ENCODE assay signal across 12 cellular contexts in the genomic region with DNA sequence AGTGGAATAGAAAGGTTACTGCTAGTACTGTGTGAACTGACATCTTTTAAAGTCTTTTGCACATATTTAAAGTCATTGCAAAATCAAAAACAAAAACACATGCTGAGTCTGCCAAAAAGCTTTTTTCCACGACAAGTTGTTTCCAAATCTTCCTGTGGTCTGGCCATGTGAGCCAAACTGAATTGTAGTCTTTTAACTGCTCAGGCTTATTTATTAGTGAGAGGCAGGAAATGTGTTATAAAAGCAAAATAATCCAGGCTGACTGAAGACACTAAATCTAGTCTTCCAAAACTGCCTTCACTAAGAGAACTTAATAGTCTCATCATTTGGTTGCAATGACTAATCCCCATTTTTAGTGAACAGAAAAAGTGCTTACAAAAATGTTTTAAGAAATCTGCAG. TPM values are rescaled to one million over a fixed set of nuclear protein-coding genes. Genes with fewer than 3 reads are reported as not detected.
DNase-seq lines count a peak whose midpoint lies in the region; ATAC-seq and TF ChIP-seq lines count a peak whose summit lies in the region.
"Had no signal": no experiment of that assay in that cellular context is flagged by ENCODE, and none has a peak within 500 bp of the region (broad histone marks: within the 10 kb centered on the region; RNA-seq: fewer than 3 reads in every experiment).

No MANE protein-coding gene starts in this region.

- no peak overlapping the region for H3K4me2 ChIP-seq in neuronal stem cell (ENCODE audit: insufficient read depth, low read length, poor library complexity, severe bottlenecking)

- H3K36me3 ChIP-seq in ascending aorta (no peaks in the 10 kb centered on the region), right lobe of liver (no peaks in the 10 kb centered on the region), neuronal stem cell (replicated peaks in 1 of 2; ENCODE audit: control insufficient read depth in 2 of 2, insufficient read depth in 2 of 2, low read length in 2 of 2) (peaks cover 0 to 59% of the 10 kb centered on the region in 2 donors)

- no peak overlapping the region for H3K14ac ChIP-seq in neuronal stem cell (ENCODE audit: low read length)

- peaks cover 42% of the 10 kb centered on the region for H3K36me3 Mint-ChIP-seq in activated naive CD4-positive, alpha-beta T cell treated with anti-CD3 and anti-CD28 coated beads, Interleukin-2, amount 10 ng/mL, durations not matched to agents 7 days and 5 days
- peaks cover 6% of the 10 kb centered on the region for H3K36me3 Mint-ChIP-seq in type B pancreatic cell

- H3K9me3 ChIP-seq in ascending aorta (no peaks in the 10 kb centered on the region), right lobe of liver (no peaks in the 10 kb centered on the region), neuronal stem cell (replicated peaks in 1 of 2; ENCODE audit: control insufficient read depth in 2 of 2, insufficient read depth in 1 of 2, low read depth in 1 of 2, low read length in 2 of 2) (no peaks in the 10 kb centered on the region)

- H3K27ac ChIP-seq in ascending aorta (peak overlapping the region; percentile 18 to 37), right lobe of liver (peak overlapping the region in 2 of 3 donors; percentile 82 to 99), neuronal stem cell (replicated peaks; ENCODE audit: low read length) (no peak overlapping the region)

- H2BK15ac ChIP-seq in neuronal stem cell (ENCODE audit: low read length) = no peak overlapping the region

- CTCF ChIA-PET in activated naive CD4-positive, alpha-beta T cell treated with anti-CD3 and anti-CD28 coated beads, Interleukin-2, amount 10 ng/mL, durations not matched to agents 7 days and 5 days (lab: Charles Lee) = interaction anchor here (6.0 kb wide), 1 partner anchor 7 kb away, joined by 31 read pairs; no protein-coding TSS in a partner anchor

- intact Hi-C loops in ascending aorta (cut with DNase I) (no loop called here), right lobe of liver (cut with DNase I) (loop anchor here in 1 of 2 donors (10.0 kb wide), 1 partner anchor 132 kb away; no protein-coding TSS in a partner anchor)

- H3K9me3 Mint-ChIP-seq in activated naive CD4-positive, alpha-beta T cell treated with anti-CD3 and anti-CD28 coated beads, Interleukin-2, amount 10 ng/mL, durations not matched to agents 7 days and 5 days = no peaks in the 10 kb centered on the region
- no peaks in the 10 kb centered on the region for H3K9me3 Mint-ChIP-seq in type B pancreatic cell

- no peak overlapping the region for H3K27ac Mint-ChIP-seq in activated naive CD4-positive, alpha-beta T cell treated with anti-CD3 and anti-CD28 coated beads, Interleukin-2, amount 10 ng/mL, durations not matched to agents 7 days and 5 days
- no peak overlapping the region for H3K27ac Mint-ChIP-seq in type B pancreatic cell

- no peak overlapping the region for H2BK120ac ChIP-seq in neuronal stem cell (ENCODE audit: low read depth, low read length)

- no peak overlapping the region for H3K9ac ChIP-seq in neuronal stem cell (ENCODE audit: low read depth, low read length, poor library complexity)

- H3K4me1 Mint-ChIP-seq in activated naive CD4-positive, alpha-beta T cell treated with anti-CD3 and anti-CD28 coated beads, Interleukin-2, amount 10 ng/mL, durations not matched to agents 7 days and 5 days = peaks cover 60% of the 10 kb centered on the region
- H3K4me1 Mint-ChIP-seq in type B pancreatic cell (ENCODE audit: unreplicated experiment) = peaks cover 40% of the 10 kb centered on the region

- peak; percentile 19 for TF ChIP-seq POLR2A in right lobe of liver (IDR thresholded peaks at IDR 0.05)

- in situ Hi-C loops in GM13977 (cut with MboI; ENCODE audit: low pct_unique_long_range_greater_than_20kb, low sequenced_read_pairs, unreplicated experiment) = no loop called here

- no peak overlapping the region for H4K8ac ChIP-seq in neuronal stem cell (ENCODE audit: low read depth, low read length)

- 4% methylated on average over 1 of the region's 1 CpG for WGBS in right lobe of liver (ENCODE audit: insufficient coverage, low coverage, low lambda C conversion rate, missing lambda C conversion rate)
- no CpG with 5 or more reads among the region's 1 CpG for WGBS in neuronal stem cell (ENCODE audit: extremely low coverage in 2 of 2, insufficient read length in 2 of 2, insufficient replicate concordance in 1 of 2), 2 donors

- no peak for TF ChIP-seq CTCF in ascending aorta (IDR thresholded peaks at IDR 0.05)
- TF ChIP-seq CTCF in right lobe of liver (IDR thresholded peaks at IDR 0.05) = no peak
- TF ChIP-seq CTCF in type B pancreatic cell (conservative IDR thresholded peaks at IDR 0.05) = no peak
- no peak for TF ChIP-seq CTCF in GM13977 (IDR thresholded peaks at IDR 0.05; ENCODE audit: extremely low read depth, insufficient read depth, missing control alignments)

- peak overlapping the region; percentile 87 for H3K4me3 Mint-ChIP-seq in activated naive CD4-positive, alpha-beta T cell treated with anti-CD3 and anti-CD28 coated beads, Interleukin-2, amount 10 ng/mL, durations not matched to agents 7 days and 5 days
- peak overlapping the region; percentile 1 for H3K4me3 Mint-ChIP-seq in type B pancreatic cell

- DNase-seq in activated naive CD4-positive, alpha-beta T cell treated with anti-CD3 and anti-CD28 coated beads, Interleukin-2, amount 10 ng/mL, durations not matched to agents 7 days and 5 days = no peak
- DNase-seq in activated naive CD4-positive, alpha-beta T cell treated with anti-CD3 and anti-CD28 coated beads, Interleukin-2, amount 50 U/mL, for 16 hours = no peak
- DNase-seq in ascending aorta (ENCODE audit: low spot score in 2 of 2) (no peak), right lobe of liver (no peak), type B pancreatic cell (ENCODE audit: extremely low spot score, unreplicated experiment) (no peak), neuronal stem cell (ENCODE audit: low spot score) (no peak), GM13977 (ENCODE audit: low spot score) (no peak)
- DNase-seq: DMS53; dorsolateral prefrontal cortex; Kasumi-1; stimulated activated naive CD4-positive, alpha-beta T cell treated with Interleukin-2 at 50 U/mL for 16 hours had no signal

- no peak overlapping the region for H2BK12ac ChIP-seq in neuronal stem cell (ENCODE audit: low read length)

- H3K27me3 ChIP-seq in ascending aorta (no peaks in the 10 kb centered on the region), right lobe of liver (no peaks in the 10 kb centered on the region), neuronal stem cell (ENCODE audit: control insufficient read depth in 3 of 3, insufficient read depth in 3 of 3, low read depth in 1 of 3, low read length in 3 of 3) (no peaks in the 10 kb centered on the region)
- H3K27me3 ChIP-seq: dorsolateral prefrontal cortex had no signal

- H2AFZ ChIP-seq in neuronal stem cell (ENCODE audit: low read length) = no peak overlapping the region

- no peak overlapping the region for H4K91ac ChIP-seq in neuronal stem cell (ENCODE audit: low read depth, low read length, poor library complexity)

- H3K79me1 ChIP-seq in neuronal stem cell (ENCODE audit: low read depth, low read length) = no peaks in the 10 kb centered on the region

- H2AK5ac ChIP-seq in neuronal stem cell (ENCODE audit: low read depth, low read length) = no peak overlapping the region

- ATAC-seq in right lobe of liver (peak in 1 of 4 donors; percentile 9), HG02763 (IDR thresholded peaks at IDR 0.05; ENCODE audit: unreplicated experiment) (no peak)

- peaks cover 0 to 15% of the 10 kb centered on the region in 2 donors for H3K4me1 ChIP-seq in ascending aorta
- peaks cover 0 to 28% (median 11%) of the 10 kb centered on the region in 4 donors for H3K4me1 ChIP-seq in right lobe of liver
- H3K4me1 ChIP-seq in neuronal stem cell (ENCODE audit: control insufficient read depth in 2 of 2, insufficient read depth in 1 of 2, low read depth in 1 of 2, low read length in 2 of 2) = peaks cover 7 to 12% of the 10 kb centered on the region in 2 donors

- H3K4me3 ChIP-seq in ascending aorta = peak overlapping the region in 1 of 2 donors; percentile 79
- no peak overlapping the region for H3K4me3 ChIP-seq in right lobe of liver
- H3K4me3 ChIP-seq in neuronal stem cell (ENCODE audit: low read length in 2 of 2) = no peak overlapping the region

- H3K4ac ChIP-seq in neuronal stem cell (ENCODE audit: low read length) = no peak overlapping the region

- no peaks in the 10 kb centered on the region for H3K27me3 Mint-ChIP-seq in activated naive CD4-positive, alpha-beta T cell treated with anti-CD3 and anti-CD28 coated beads, Interleukin-2, amount 10 ng/mL, durations not matched to agents 7 days and 5 days
- H3K27me3 Mint-ChIP-seq in type B pancreatic cell = no peaks in the 10 kb centered on the region

- H3K23ac ChIP-seq in neuronal stem cell (ENCODE audit: low read depth, low read length, poor library complexity) = no peak overlapping the region

- no peak overlapping the region for H2BK5ac ChIP-seq in neuronal stem cell (ENCODE audit: low read length)

- no peak overlapping the region for H3K18ac ChIP-seq in neuronal stem cell (ENCODE audit: low read length)

RNA-seq across cellular contexts. Expression of a gene that starts 2.3 kb away (rescaled TPM):
- total RNA-seq in ascending aorta (3.1 TPM), right lobe of liver (10 to 100 TPM in 5 of 6 experiments, 1 to 10 TPM in 1; 9.3 to 17.1 (median 11.5) TPM), type B pancreatic cell (ENCODE audit: low replicate concordance) (18.6 and 18.7 TPM in 2 replicates)
- 24.2 TPM for polyA plus RNA-seq in neuronal stem cell (2013, experiment 1 of 2)
- polyA plus RNA-seq in neuronal stem cell (2013, experiment 2 of 2) = 25.1 TPM

RNA-seq across cellular contexts. Expression of a gene that starts 14.3 kb away (rescaled TPM):
- not detected for total RNA-seq in ascending aorta
- not detected for total RNA-seq in right lobe of liver
- total RNA-seq in type B pancreatic cell (ENCODE audit: low replicate concordance) = 0.87 TPM in 1 of 2 replicates, not detected in the other
- 0.01 TPM for polyA plus RNA-seq in neuronal stem cell (2013, experiment 1 of 2)
- polyA plus RNA-seq in neuronal stem cell (2013, experiment 2 of 2) = 0.03 TPM

RNA-seq across cellular contexts. Expression of a gene that starts 37.0 kb away (rescaled TPM):
- not detected for total RNA-seq in ascending aorta
- 1 to 10 TPM in 3 of 6 experiments, not detected in 3; 2.0 to 4.2 (median 2.6) TPM for total RNA-seq in right lobe of liver
- 4.9 and 18.8 TPM in 2 replicates for total RNA-seq in type B pancreatic cell (ENCODE audit: low replicate concordance)
- not detected for polyA plus RNA-seq in neuronal stem cell (2013, experiment 1 of 2)
- not detected for polyA plus RNA-seq in neuronal stem cell (2013, experiment 2 of 2)
